ENCODE assay signal across 19 cellular contexts in genomic region chr10:113264333-113265131, GRCh38.
DNase-seq lines count a peak whose midpoint lies in the region; ATAC-seq, FAIRE-seq and TF ChIP-seq lines count a peak whose summit lies in the region.
"Had no signal": no experiment of that assay in that cellular context is flagged by ENCODE, and none has a peak within 500 bp of the region (broad histone marks: within the 10 kb centered on the region; RNA-seq: fewer than 3 reads in every experiment).

No MANE protein-coding gene starts in this region.

- peak overlapping the region; percentile 86 for H3K18ac ChIP-seq in neuronal stem cell (ENCODE audit: low read length)

- POLR2A ChIA-PET in WTC11 (lab: Charles Lee) = no interaction called here

- WGBS in neuronal stem cell (ENCODE audit: extremely low coverage in 2 of 2, insufficient read length in 2 of 2, insufficient replicate concordance in 1 of 2), 2 donors = no CpG with 5 or more reads among the region's 11 CpGs
- WGBS in esophagus squamous epithelium, 2 donors = 63 to 69% methylated on average over 8 to 11 of the region's 11 CpGs

- H3K36me3 ChIP-seq in BLaER1 (no peaks in the 10 kb centered on the region), H7 (replicated peaks; ENCODE audit: control insufficient read depth, insufficient read depth, low read length) (no peaks in the 10 kb centered on the region), neuronal stem cell (replicated peaks in 1 of 2; ENCODE audit: control insufficient read depth in 2 of 2, insufficient read depth in 2 of 2, low read length in 2 of 2) (no peaks in the 10 kb centered on the region), esophagus squamous epithelium (no peaks in the 10 kb centered on the region)
- H3K36me3 ChIP-seq: BE2C had no signal

- no peaks in the 10 kb centered on the region for H3K27me3 Mint-ChIP-seq in WTC11 (ENCODE audit: low read depth)

- H3K4ac ChIP-seq in neuronal stem cell (ENCODE audit: low read length) = peak overlapping the region; percentile 45

- H3K9ac ChIP-seq in BLaER1 (no peak overlapping the region), neuronal stem cell (ENCODE audit: low read depth, low read length, poor library complexity) (no peak overlapping the region)

- no peaks in the 10 kb centered on the region for H3K79me1 ChIP-seq in neuronal stem cell (ENCODE audit: low read depth, low read length)

- peak overlapping the region; percentile 93 for H2BK12ac ChIP-seq in neuronal stem cell (ENCODE audit: low read length)

- H3K23ac ChIP-seq in neuronal stem cell (ENCODE audit: low read depth, low read length, poor library complexity) = no peak overlapping the region

- FAIRE-seq in urothelium cell line (lab: Jason Lieb, UNC) = no peak
- FAIRE-seq: A204.1, HTR-8/SVneo, RCC 7860 had no signal

- ATAC-seq in WTC11 = peak; percentile 82
- ATAC-seq: Right ventricle myocardium inferior had no signal

- H2AFZ ChIP-seq in neuronal stem cell (ENCODE audit: low read length) = no peak overlapping the region

- TF ChIP-seq CTCF in WTC11 (IDR thresholded peaks at IDR 0.05) (no peak), esophagus squamous epithelium (IDR thresholded peaks at IDR 0.05) (no peak)

- no peak overlapping the region for H2BK15ac ChIP-seq in neuronal stem cell (ENCODE audit: low read length)

- H3K9me3 Mint-ChIP-seq in WTC11 = peaks cover 4% of the 10 kb centered on the region

- H3K4me2 ChIP-seq in BLaER1 (peak overlapping the region; percentile 86), neuronal stem cell (ENCODE audit: insufficient read depth, low read length, poor library complexity, severe bottlenecking) (no peak overlapping the region)

- peaks cover 19% of the 10 kb centered on the region for H3K4me1 Mint-ChIP-seq in WTC11
- H3K4me1 Mint-ChIP-seq: CD4-positive, alpha-beta memory T cell had no signal

- H3K4me1 ChIP-seq in BLaER1 (peaks cover 72% of the 10 kb centered on the region), neuronal stem cell (ENCODE audit: control insufficient read depth in 2 of 2, insufficient read depth in 1 of 2, low read depth in 1 of 2, low read length in 2 of 2) (peaks cover 0 to 37% of the 10 kb centered on the region in 2 donors), esophagus squamous epithelium (peaks cover 0 to 13% (median 0%) of the 10 kb centered on the region in 3 donors)

- H3K14ac ChIP-seq in neuronal stem cell (ENCODE audit: low read length) = no peak overlapping the region

- no peaks in the 10 kb centered on the region for H3K9me3 ChIP-seq in BLaER1
- H3K9me3 ChIP-seq in neuronal stem cell (replicated peaks in 1 of 2; ENCODE audit: control insufficient read depth in 2 of 2, insufficient read depth in 1 of 2, low read depth in 1 of 2, low read length in 2 of 2) = peaks cover 2% of the 10 kb centered on the region in 2 donors
- H3K9me3 ChIP-seq in esophagus squamous epithelium = no peaks in the 10 kb centered on the region
- H3K9me3 ChIP-seq: BE2C had no signal

- no peaks in the 10 kb centered on the region for H3K36me3 Mint-ChIP-seq in WTC11
- H3K36me3 Mint-ChIP-seq: CD4-positive, alpha-beta memory T cell had no signal

- H3K27me3 ChIP-seq in BLaER1 (no peaks in the 10 kb centered on the region), H7 (ENCODE audit: control insufficient read depth, insufficient read depth, low read length) (no peaks in the 10 kb centered on the region), neuronal stem cell (ENCODE audit: control insufficient read depth in 3 of 3, insufficient read depth in 3 of 3, low read depth in 1 of 3, low read length in 3 of 3) (peaks cover 0 to 3% (median 0%) of the 10 kb centered on the region in 3 experiments), esophagus squamous epithelium (peaks cover 0 to 40% (median 0%) of the 10 kb centered on the region in 4 donors)
- H3K27me3 ChIP-seq: BE2C had no signal

- no peak overlapping the region for H2BK5ac ChIP-seq in neuronal stem cell (ENCODE audit: low read length)

- DNase-seq in H7 = peak; percentile 57
- no peak for DNase-seq in WTC11 (ENCODE audit: low spot score)
- DNase-seq in neuronal stem cell (ENCODE audit: low spot score) = peak; percentile 47
- DNase-seq in cortex of kidney (lab: John Stamatoyannopoulos, UW) = no peak
- no peak for DNase-seq in esophagus squamous epithelium (lab: John Stamatoyannopoulos, UW)
- no peak for DNase-seq in middle frontal gyrus (ENCODE audit: extremely low spot score, low spot score)
- no peak for DNase-seq in urothelium cell line (ENCODE audit: low spot score)
- DNase-seq: BE2C; CD4-positive, alpha-beta memory T cell; DMS153; GDM1; NCI-H1092 treated with DMSO at 0.1 percent for 48 hours; NCI-H1694 had no signal

- H2BK120ac ChIP-seq in neuronal stem cell (ENCODE audit: low read depth, low read length) = no peak overlapping the region

- H4K20me1 ChIP-seq in BLaER1 = no peaks in the 10 kb centered on the region

- TF ChIP-seq POLR2A in esophagus squamous epithelium (IDR thresholded peaks at IDR 0.05) = no peak

- H3K27ac ChIP-seq in BLaER1 (no peak overlapping the region), neuronal stem cell (replicated peaks; ENCODE audit: low read length) (peak overlapping the region; percentile 51), esophagus squamous epithelium (no peak overlapping the region)
- H3K27ac ChIP-seq: SK-N-MC had no signal

- intact Hi-C loops in esophagus squamous epithelium (cut with DNase I) = no loop called here

- peak overlapping the region; percentile 17 for H4K8ac ChIP-seq in neuronal stem cell (ENCODE audit: low read depth, low read length)

- H3K27ac Mint-ChIP-seq in WTC11 = no peak overlapping the region
- H3K27ac Mint-ChIP-seq: CD4-positive, alpha-beta memory T cell had no signal

- H3K4me3 ChIP-seq in BLaER1 (no peak overlapping the region), H7 (ENCODE audit: insufficient read depth, low read depth, low read length) (no peak overlapping the region), neuronal stem cell (ENCODE audit: low read length in 2 of 2) (no peak overlapping the region), esophagus squamous epithelium (no peak overlapping the region)
- H3K4me3 ChIP-seq: SK-N-MC had no signal

- CTCF ChIA-PET in WTC11 (lab: Charles Lee) = interaction anchor here (1.5 kb wide), 2 partner anchors 19 to 257 kb away, joined by 3 to 4 read pairs; no protein-coding TSS in a partner anchor

- no peak overlapping the region for H3K4me3 Mint-ChIP-seq in WTC11
- H3K4me3 Mint-ChIP-seq: CD4-positive, alpha-beta memory T cell had no signal

- peak overlapping the region; percentile 58 for H2AK5ac ChIP-seq in neuronal stem cell (ENCODE audit: low read depth, low read length)

- no peak overlapping the region for H4K91ac ChIP-seq in neuronal stem cell (ENCODE audit: low read depth, low read length, poor library complexity)

TF ChIP-seq in WTC11, 78 proteins besides CTCF, POLR2A, EP300 and RAD21:
- TF ChIP-seq SMAD3 (CRISPR knock-in tag; IDR thresholded peaks at IDR 0.05; ENCODE audit: borderline replicate concordance) (no peak), CREB1 (CRISPR knock-in tag; IDR thresholded peaks at IDR 0.05) (no peak), ZMAT4 (CRISPR knock-in tag; IDR thresholded peaks at IDR 0.05) (no peak), JAZF1 (CRISPR knock-in tag; IDR thresholded peaks at IDR 0.05) (no peak), MYBL2 (CRISPR knock-in tag; IDR thresholded peaks at IDR 0.05) (no peak), FOXP1 (CRISPR knock-in tag; IDR thresholded peaks at IDR 0.05; ENCODE audit: borderline replicate concordance) (no peak)
- TF ChIP-seq, protein P1, sequence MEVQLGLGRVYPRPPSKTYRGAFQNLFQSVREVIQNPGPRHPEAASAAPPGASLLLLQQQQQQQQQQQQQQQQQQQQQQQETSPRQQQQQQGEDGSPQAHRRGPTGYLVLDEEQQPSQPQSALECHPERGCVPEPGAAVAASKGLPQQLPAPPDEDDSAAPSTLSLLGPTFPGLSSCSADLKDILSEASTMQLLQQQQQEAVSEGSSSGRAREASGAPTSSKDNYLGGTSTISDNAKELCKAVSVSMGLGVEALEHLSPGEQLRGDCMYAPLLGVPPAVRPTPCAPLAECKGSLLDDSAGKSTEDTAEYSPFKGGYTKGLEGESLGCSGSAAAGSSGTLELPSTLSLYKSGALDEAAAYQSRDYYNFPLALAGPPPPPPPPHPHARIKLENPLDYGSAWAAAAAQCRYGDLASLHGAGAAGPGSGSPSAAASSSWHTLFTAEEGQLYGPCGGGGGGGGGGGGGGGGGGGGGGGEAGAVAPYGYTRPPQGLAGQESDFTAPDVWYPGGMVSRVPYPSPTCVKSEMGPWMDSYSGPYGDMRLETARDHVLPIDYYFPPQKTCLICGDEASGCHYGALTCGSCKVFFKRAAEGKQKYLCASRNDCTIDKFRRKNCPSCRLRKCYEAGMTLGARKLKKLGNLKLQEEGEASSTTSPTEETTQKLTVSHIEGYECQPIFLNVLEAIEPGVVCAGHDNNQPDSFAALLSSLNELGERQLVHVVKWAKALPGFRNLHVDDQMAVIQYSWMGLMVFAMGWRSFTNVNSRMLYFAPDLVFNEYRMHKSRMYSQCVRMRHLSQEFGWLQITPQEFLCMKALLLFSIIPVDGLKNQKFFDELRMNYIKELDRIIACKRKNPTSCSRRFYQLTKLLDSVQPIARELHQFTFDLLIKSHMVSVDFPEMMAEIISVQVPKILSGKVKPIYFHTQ (CRISPR knock-in tag; IDR thresholded peaks at IDR 0.05) = no peak

Comparison
In these comparisons a context has a peak if more than half of its experiments do, and no peak if none do; other contexts are left out.
1. DNase-seq: peak in H7 (single experiment) and neuronal stem cell (single experiment); none in WTC11 (single experiment), cortex of kidney (single experiment), esophagus squamous epithelium (single experiment), middle frontal gyrus (single experiment) and urothelium cell line (single experiment).